Comparison of ENCODE assay signal across 1 cellular context in the genomic region with DNA sequence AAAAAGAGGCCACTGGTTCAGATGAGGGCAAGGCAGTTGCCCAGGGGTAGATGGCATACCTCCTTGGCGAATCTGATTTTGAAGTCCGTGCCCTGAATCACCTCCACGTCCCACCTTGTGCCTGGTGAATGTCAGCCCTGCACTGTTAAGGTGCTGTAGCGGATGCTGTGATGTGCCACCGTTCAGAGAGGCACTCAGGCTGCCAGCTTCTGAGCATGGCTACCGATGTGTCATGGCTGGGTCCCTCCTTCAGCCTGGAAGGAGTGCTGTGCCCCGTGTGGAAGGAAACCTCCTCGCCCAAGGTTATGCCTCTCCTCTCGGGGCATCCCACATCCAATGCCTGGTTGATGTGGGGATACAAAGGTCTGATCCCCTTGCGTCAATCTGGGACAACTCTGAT.
TF ChIP-seq lines count a peak whose summit lies in the region.

No MANE protein-coding gene starts in this region.

TF ChIP-seq in GM23338, 12 proteins besides CTCF, POLR2A, EP300 and RAD21 (continued from another document):
- no peak for TF ChIP-seq POLR2AphosphoS5 (IDR thresholded peaks at IDR 0.05; ENCODE audit: low read depth)
